21 cellular contexts compared by ENCODE assay signal in genomic region chr3:190595212-190595795, GRCh38.
DNase-seq lines count a peak whose midpoint lies in the region; ATAC-seq, FAIRE-seq and TF ChIP-seq lines count a peak whose summit lies in the region.
"Had no signal": no experiment of that assay in that cellular context is flagged by ENCODE, and none has a peak within 500 bp of the region (broad histone marks: within the 10 kb centered on the region; RNA-seq: fewer than 3 reads in every experiment).

No MANE protein-coding gene starts in this region.

- H3K79me2 ChIP-seq in keratinocyte (ENCODE audit: control insufficient read depth, insufficient read depth, low read length) (peaks cover 66% of the 10 kb centered on the region), trophoblast cell (ENCODE audit: control insufficient read depth, insufficient read depth, low read length, poor library complexity) (no peaks in the 10 kb centered on the region)

- intact Hi-C loops in Calu3 (cut with micrococcal nuclease; ENCODE audit: unreplicated experiment) (loop anchor here (1.0 kb wide), 1 partner anchor 29 kb away; no protein-coding TSS in a partner anchor), body of pancreas (cut with DNase I) (no loop called here)

- H3K27ac ChIP-seq in body of pancreas (peak overlapping the region in 3 of 4 donors; percentile 1 to 31 (median 20)), keratinocyte (ENCODE audit: control insufficient read depth, insufficient read depth, low read length) (peak overlapping the region; percentile 63), trophoblast cell (ENCODE audit: low read depth, low read length) (no peak overlapping the region)
- H3K27ac ChIP-seq: A549, Peyer's patch had no signal

- no peaks in the 10 kb centered on the region for H3K27me3 ChIP-seq in body of pancreas
- no peaks in the 10 kb centered on the region for H3K27me3 ChIP-seq in keratinocyte (ENCODE audit: control insufficient read depth, extremely low read depth, insufficient read depth, low read length)
- H3K27me3 ChIP-seq in trophoblast cell (ENCODE audit: insufficient read depth, low read length) = no peaks in the 10 kb centered on the region
- H3K27me3 ChIP-seq: BE2C, Peyer's patch had no signal

- DNase-seq in Calu3 = peak; percentile 27
- no peak for DNase-seq in body of pancreas
- DNase-seq in keratinocyte (ENCODE audit: low read depth, low spot score) = no peak
- DNase-seq in trophoblast cell = peak; percentile 50 to 93
- DNase-seq in activated CD4-positive, alpha-beta T cell treated with anti-CD3 and anti-CD28 coated beads, Interleukin-2, amount 50 U/mL, for 48 hours = no peak
- no peak for DNase-seq in NCI-H524 treated with DMSO at 0.1 percent for 48 hours (lab: John Stamatoyannopoulos, UW)
- DNase-seq in glutamatergic neuron = no peak
- no peak for DNase-seq in NCI-H82 (lab: John Stamatoyannopoulos, UW)
- DNase-seq: BE2C, KG1, NCI-H1092, NCI-H1436, NCI-H187 treated with DMSO at 0.1 percent for 48 hours, NCI-H2107, NCI-H510A, NCI-H774, Peyer's patch had no signal

- no peaks in the 10 kb centered on the region for H4K20me1 ChIP-seq in keratinocyte (ENCODE audit: control insufficient read depth, extremely low read depth, insufficient read depth, low read length)

- H3K4me3 Mint-ChIP-seq in Calu3 (ENCODE audit: low read depth, unreplicated experiment) (peak overlapping the region; percentile 42), glutamatergic neuron (ENCODE audit: unreplicated experiment) (no peak overlapping the region)

- H3K27ac Mint-ChIP-seq in Calu3 (ENCODE audit: unreplicated experiment) = peak overlapping the region; percentile 87
- no peak overlapping the region for H3K27ac Mint-ChIP-seq in glutamatergic neuron (ENCODE audit: unreplicated experiment)

- TF ChIP-seq CTCF in Calu3 (IDR thresholded peaks at IDR 0.05; ENCODE audit: unreplicated experiment) = no peak
- no peak for TF ChIP-seq CTCF in body of pancreas (IDR thresholded peaks at IDR 0.05)
- TF ChIP-seq CTCF in keratinocyte (optimal IDR thresholded peaks at IDR 0.05 in 1 of 3, IDR thresholded peaks at IDR 0.05 in 1 of 3, conservative IDR thresholded peaks at IDR 0.05 in 1 of 3; ENCODE audit: extremely low read depth in 1 of 3, insufficient read depth in 2 of 3, low read length in 3 of 3) = no peak
- TF ChIP-seq CTCF in glutamatergic neuron (IDR thresholded peaks at IDR 0.05; ENCODE audit: partially characterized antibody, unreplicated experiment) = no peak

- no peaks in the 10 kb centered on the region for H3K9me1 ChIP-seq in keratinocyte (ENCODE audit: control insufficient read depth, extremely low read depth, insufficient read depth, low read length)

- H2AFZ ChIP-seq in keratinocyte (ENCODE audit: control insufficient read depth, low read length) = no peak overlapping the region
- H2AFZ ChIP-seq in trophoblast cell (ENCODE audit: insufficient read depth, low read length, poor library complexity) = no peak overlapping the region

- CTCF ChIA-PET in Calu3 (lab: Charles Lee) = interaction anchor here (0.6 to 1.4 kb wide), 6 partner anchors 14 to 1889 kb away, joined by 3 to 5 read pairs (median 4); no protein-coding TSS in a partner anchor

- H2BK12ac ChIP-seq in trophoblast cell (ENCODE audit: low read length) = no peak overlapping the region

- H2BK120ac ChIP-seq in trophoblast cell (ENCODE audit: insufficient read depth, low read length, poor library complexity) = no peak overlapping the region

- dilution Hi-C loops in keratinocyte (cut with MboI; ENCODE audit: extremely low pct_ligation_motif_present, low sequenced_read_pairs) = no loop called here

- no peak overlapping the region for H3K18ac ChIP-seq in trophoblast cell (ENCODE audit: low read length)

- H3K4me2 ChIP-seq in keratinocyte (ENCODE audit: control insufficient read depth, extremely low read depth, insufficient read depth, low read depth, low read length) (peak overlapping the region; percentile 53), trophoblast cell (ENCODE audit: low read length) (no peak overlapping the region)
- H3K4me2 ChIP-seq: A549 had no signal

- peak; percentile 51 for ATAC-seq in body of pancreas
- ATAC-seq: A549 had no signal

- H2AK5ac ChIP-seq in trophoblast cell (ENCODE audit: low read length) = no peak overlapping the region

- no peak overlapping the region for H3K14ac ChIP-seq in trophoblast cell (ENCODE audit: low read length)

- H3K27me3 Mint-ChIP-seq in Calu3 (ENCODE audit: unreplicated experiment) = no peaks in the 10 kb centered on the region
- H3K27me3 Mint-ChIP-seq in glutamatergic neuron (ENCODE audit: unreplicated experiment) = peaks cover 3% of the 10 kb centered on the region

- H2BK5ac ChIP-seq in trophoblast cell (ENCODE audit: low read depth, low read length, poor library complexity) = no peak overlapping the region

- H3K9me3 Mint-ChIP-seq in Calu3 (ENCODE audit: low read depth, unreplicated experiment) (peaks cover 7% of the 10 kb centered on the region), glutamatergic neuron (ENCODE audit: unreplicated experiment) (no peaks in the 10 kb centered on the region)

- H3K36me3 Mint-ChIP-seq in Calu3 (ENCODE audit: insufficient read depth, unreplicated experiment) (peaks cover 27% of the 10 kb centered on the region), glutamatergic neuron (ENCODE audit: unreplicated experiment) (no peaks in the 10 kb centered on the region)

- H4K8ac ChIP-seq in trophoblast cell (ENCODE audit: low read depth, low read length) = no peak overlapping the region

- H3K4me3 ChIP-seq in body of pancreas (no peak overlapping the region), keratinocyte (ENCODE audit: control insufficient read depth in 2 of 3, extremely low read depth in 1 of 3, insufficient read depth in 2 of 3, low read depth in 1 of 3, low read length in 3 of 3) (peak overlapping the region in 2 of 3 experiments; percentile 12), trophoblast cell (ENCODE audit: low read depth, low read length) (no peak overlapping the region)
- H3K4me3 ChIP-seq: A549, HAP-1, Peyer's patch had no signal

- peaks cover 83% of the 10 kb centered on the region for H3K4me1 Mint-ChIP-seq in Calu3 (ENCODE audit: low read depth, unreplicated experiment)
- peaks cover 3% of the 10 kb centered on the region for H3K4me1 Mint-ChIP-seq in glutamatergic neuron (ENCODE audit: low read depth, unreplicated experiment)

- H3K4ac ChIP-seq in trophoblast cell (ENCODE audit: low read depth, low read length) = no peak overlapping the region

- FAIRE-seq in keratinocyte (lab: Jason Lieb, UNC) = peak; percentile 88
- FAIRE-seq: A549, G401.6, GM19239 had no signal

- H3K36me3 ChIP-seq in body of pancreas (replicated peaks in 1 of 2; ENCODE audit: insufficient read depth in 1 of 2, low read depth in 2 of 2) (no peaks in the 10 kb centered on the region), keratinocyte (ENCODE audit: control insufficient read depth in 2 of 2, extremely low read depth in 1 of 2, insufficient read depth in 2 of 2, low read length in 2 of 2) (peaks cover 0 to 12% of the 10 kb centered on the region in 2 experiments), trophoblast cell (ENCODE audit: control insufficient read depth in 1 of 2, insufficient read depth in 2 of 2, low read length in 2 of 2) (no peaks in the 10 kb centered on the region)
- H3K36me3 ChIP-seq: BE2C, HAP-1, Peyer's patch had no signal

- no peak overlapping the region for H4K12ac ChIP-seq in trophoblast cell (ENCODE audit: low read depth, low read length)

- 17 to 26% methylated on average over 9 of the region's 9 CpGs for WGBS in body of pancreas, 2 donors
- WGBS in trophoblast cell (ENCODE audit: extremely low coverage, insufficient coverage, insufficient read length) = no CpG with 5 or more reads among the region's 9 CpGs

- H3K9me3 ChIP-seq in body of pancreas = no peaks in the 10 kb centered on the region
- no peaks in the 10 kb centered on the region for H3K9me3 ChIP-seq in keratinocyte (ENCODE audit: control insufficient read depth, low read depth, low read length)
- no peaks in the 10 kb centered on the region for H3K9me3 ChIP-seq in trophoblast cell (ENCODE audit: insufficient read depth, low read depth, low read length)
- H3K9me3 ChIP-seq: A549, BE2C, Peyer's patch had no signal

- H3K4me1 ChIP-seq in body of pancreas (peaks cover 30% of the 10 kb centered on the region), keratinocyte (ENCODE audit: control insufficient read depth, extremely low read depth, insufficient read depth, low read length) (peaks cover 36% of the 10 kb centered on the region), trophoblast cell (ENCODE audit: control insufficient read depth in 1 of 2, insufficient read depth in 2 of 2, low read length in 2 of 2) (no peaks in the 10 kb centered on the region)
- H3K4me1 ChIP-seq: BE2C, Peyer's patch had no signal

- H3K23ac ChIP-seq in trophoblast cell (ENCODE audit: low read length) = no peak overlapping the region

- TSS peak; percentile 50 for BruUV-seq in Calu3 (replicated peaks; lab: Mats Ljungman, UMichigan)

- H3K79me1 ChIP-seq in trophoblast cell (ENCODE audit: low read length) = no peaks in the 10 kb centered on the region

- no peak overlapping the region for H4K91ac ChIP-seq in trophoblast cell (ENCODE audit: low read depth, low read length)

- TF ChIP-seq POLR2A in body of pancreas (IDR thresholded peaks at IDR 0.05) = no peak

- H3K9ac ChIP-seq in keratinocyte (ENCODE audit: control insufficient read depth, extremely low read depth, insufficient read depth, low read length) (peak overlapping the region; percentile 52), trophoblast cell (ENCODE audit: low read length) (no peak overlapping the region)

Comparison
In these comparisons a context has a peak if more than half of its experiments do, and no peak if none do; other contexts are left out.
1. DNase-seq: peak in Calu3 (single experiment) and trophoblast cell (2 of 2); none in body of pancreas (0 of 4), keratinocyte (single experiment), activated CD4-positive, alpha-beta T cell treated with anti-CD3 and anti-CD28 coated beads, Interleukin-2, amount 50 U/mL, for 48 hours (0 of 2), NCI-H524 treated with DMSO at 0.1 percent for 48 hours (single experiment), glutamatergic neuron (single experiment) and NCI-H82 (single experiment).
2. H3K4me3 ChIP-seq: peak in keratinocyte (2 of 3); none in body of pancreas (0 of 2) and trophoblast cell (single experiment).